In genomic region chr10:8058274-8059111, GRCh38 we compare ENCODE assay signal across 14 cellular contexts. TPM values are rescaled to one million over a fixed set of nuclear protein-coding genes. Genes with fewer than 3 reads are reported as not detected.
DNase-seq lines count a peak whose midpoint lies in the region; ATAC-seq and TF ChIP-seq lines count a peak whose summit lies in the region.
"Had no signal": no experiment of that assay in that cellular context is flagged by ENCODE, and none has a peak within 500 bp of the region (broad histone marks: within the 10 kb centered on the region; RNA-seq: fewer than 3 reads in every experiment).

No MANE protein-coding gene starts in this region.

- DNase-seq in stimulated activated naive CD8-positive, alpha-beta T cell treated with anti-CD3 and anti-CD28 coated beads, Interleukin-15, Interleukin-2, amounts not matched to agents 100 U/mL and 50 U/mL, for 24 hours, result no peak
- peak; percentile 50 for DNase-seq in ecto neural progenitor cell (ENCODE audit: low spot score)
- DNase-seq in natural killer cell, result no peak
- no peak for DNase-seq in vagina (ENCODE audit: extremely low spot score in 2 of 2)
- no peak for DNase-seq in left colon
- no peak for DNase-seq in germinal center (ENCODE audit: low spot score)
- DNase-seq: activated naive CD4-positive, alpha-beta T cell treated with Interleukin-2 at 50 U/mL for 16 hours; NCI-H510A had no signal

- no peaks in the 10 kb centered on the region for H3K9me3 ChIP-seq in vagina

- peaks cover 63% of the 10 kb centered on the region for H3K36me3 Mint-ChIP-seq in stimulated activated naive CD8-positive, alpha-beta T cell treated with anti-CD3 and anti-CD28 coated beads, Interleukin-15, Interleukin-2, amounts not matched to agents 100 ng/mL and 50 ng/mL, for 24 hours (ENCODE audit: low read depth)
- no peaks in the 10 kb centered on the region for H3K36me3 Mint-ChIP-seq in natural killer cell

- ATAC-seq in stimulated activated naive CD8-positive, alpha-beta T cell treated with anti-CD3 and anti-CD28 coated beads, Interleukin-15, Interleukin-2, amounts not matched to agents 100 U/mL and 50 U/mL, for 24 hours, result no peak
- no peak for ATAC-seq in natural killer cell
- ATAC-seq in left colon, result no peak
- no peak for ATAC-seq in HG02759 (IDR thresholded peaks at IDR 0.05; ENCODE audit: unreplicated experiment)

- H3K4me3 ChIP-seq in vagina, result peak overlapping the region in 1 of 2 donors; percentile 48

- H3K27me3 ChIP-seq in vagina, result no peaks in the 10 kb centered on the region

- TF ChIP-seq CTCF in natural killer cell (IDR thresholded peaks at IDR 0.05) (no peak), vagina (IDR thresholded peaks at IDR 0.05) (no peak)

- H3K4me1 Mint-ChIP-seq in stimulated activated naive CD8-positive, alpha-beta T cell treated with anti-CD3 and anti-CD28 coated beads, Interleukin-15, Interleukin-2, amounts not matched to agents 100 ng/mL and 50 ng/mL, for 24 hours (ENCODE audit: low read depth), result peaks cover 77% of the 10 kb centered on the region
- H3K4me1 Mint-ChIP-seq in natural killer cell, result peaks cover 82 to 85% of the 10 kb centered on the region in 2 donors

- TF ChIP-seq POLR2A in vagina (IDR thresholded peaks at IDR 0.05), result no peak

- H3K27ac Mint-ChIP-seq in stimulated activated naive CD8-positive, alpha-beta T cell treated with anti-CD3 and anti-CD28 coated beads, Interleukin-15, Interleukin-2, amounts not matched to agents 100 ng/mL and 50 ng/mL, for 24 hours, result no peak overlapping the region
- peak overlapping the region; percentile 86 to 98 for H3K27ac Mint-ChIP-seq in natural killer cell
- H3K27ac Mint-ChIP-seq: B cell; dendritic cell treated with granulocyte-macrophage colony-stimulating factor and Interleukin-4, amounts not matched to agents 40 ng/mL and 50 ng/mL, for 4 days had no signal

- H3K36me3 ChIP-seq in vagina, result no peaks in the 10 kb centered on the region

- no peaks in the 10 kb centered on the region for H3K9me3 Mint-ChIP-seq in stimulated activated naive CD8-positive, alpha-beta T cell treated with anti-CD3 and anti-CD28 coated beads, Interleukin-15, Interleukin-2, amounts not matched to agents 100 ng/mL and 50 ng/mL, for 24 hours
- H3K9me3 Mint-ChIP-seq in natural killer cell, result no peaks in the 10 kb centered on the region
- H3K9me3 Mint-ChIP-seq: dendritic cell treated with granulocyte-macrophage colony-stimulating factor and Interleukin-4, amounts not matched to agents 40 ng/mL and 50 ng/mL, for 4 days had no signal

- intact Hi-C loops in natural killer cell (cut with micrococcal nuclease) (no loop called here), vagina (cut with DNase I) (no loop called here), left colon (cut with DNase I, micrococcal nuclease) (no loop called here)

- H3K4me1 ChIP-seq in vagina, result peaks cover 49% of the 10 kb centered on the region

- peak overlapping the region; percentile 70 for H3K27ac ChIP-seq in vagina

- peak overlapping the region; percentile 94 for H3K4me3 Mint-ChIP-seq in stimulated activated naive CD8-positive, alpha-beta T cell treated with anti-CD3 and anti-CD28 coated beads, Interleukin-15, Interleukin-2, amounts not matched to agents 100 ng/mL and 50 ng/mL, for 24 hours
- H3K4me3 Mint-ChIP-seq in natural killer cell, result peak overlapping the region; percentile 98
- H3K4me3 Mint-ChIP-seq: B cell; dendritic cell treated with granulocyte-macrophage colony-stimulating factor and Interleukin-4, amounts not matched to agents 40 ng/mL and 50 ng/mL, for 4 days had no signal

- no peaks in the 10 kb centered on the region for H3K27me3 Mint-ChIP-seq in stimulated activated naive CD8-positive, alpha-beta T cell treated with anti-CD3 and anti-CD28 coated beads, Interleukin-15, Interleukin-2, amounts not matched to agents 100 ng/mL and 50 ng/mL, for 24 hours
- no peaks in the 10 kb centered on the region for H3K27me3 Mint-ChIP-seq in natural killer cell (ENCODE audit: low read depth in 2 of 2)

RNA-seq across cellular contexts. Expression of gene GATA3, which starts 4.0 kb away (rescaled TPM):
- total RNA-seq in natural killer cell, result 10 to 100 TPM; 50.3 to 92.2 (median 68.8) TPM
- total RNA-seq in vagina, result 8.6 TPM
- total RNA-seq in left colon, result under 1 TPM; 0.27 to 0.78 TPM
- total RNA-seq: frontal cortex, G401 had no signal
